ENCODE assay signal across 8 cellular contexts in genomic region chr4:155954118-155954503, GRCh38. TPM values are rescaled to one million over a fixed set of nuclear protein-coding genes. Genes with fewer than 3 reads are reported as not detected.
DNase-seq lines count a peak whose midpoint lies in the region; ATAC-seq and TF ChIP-seq lines count a peak whose summit lies in the region.

No MANE protein-coding gene starts in this region.

- WGBS in HUES64: 87% methylated on average over 8 of the region's 8 CpGs

- peak overlapping the region; percentile 88; the same call in 1 of the 2 replicates for H3K9ac ChIP-seq in HUES64 (ENCODE audit: low read depth, low read length)

- H3K36me3 ChIP-seq in HUES64 (ENCODE audit: insufficient read depth, low read length) (no peaks in the 10 kb centered on the region), mucosa of descending colon (ENCODE audit: low read depth) (no peaks in the 10 kb centered on the region)

- H3K9me3 ChIP-seq in HUES64 (ENCODE audit: insufficient read depth, low read depth, low read length) (no peaks in the 10 kb centered on the region), mucosa of descending colon (no peaks in the 10 kb centered on the region)

- H3K4me3 ChIP-seq in HUES64 (ENCODE audit: low read length) (peak overlapping the region; percentile 72), cardiac fibroblast (replicated peaks in 1 of 2; ENCODE audit: low read depth in 2 of 2, low read length in 2 of 2) (peak overlapping the region; percentile 70 to 72), mucosa of descending colon (peak overlapping the region; percentile 58)

- H3K4me1 ChIP-seq in HUES64 (ENCODE audit: insufficient read depth, low read length) (no peaks in the 10 kb centered on the region), mucosa of descending colon (ENCODE audit: low read depth) (peaks cover 10% of the 10 kb centered on the region)

- TF ChIP-seq CTCF in 22Rv1 (IDR thresholded peaks at IDR 0.05) (no peak), cardiac fibroblast (IDR thresholded peaks at IDR 0.05; ENCODE audit: low read depth, low read length) (no peak), mucosa of descending colon (IDR thresholded peaks at IDR 0.05) (no peak)

- H3K27me3 ChIP-seq in HUES64 (ENCODE audit: insufficient read depth, low read length): no peaks in the 10 kb centered on the region

- peak overlapping the region; percentile 61 for H3K27ac ChIP-seq in 22Rv1
- no peak overlapping the region for H3K27ac ChIP-seq in HUES64 (ENCODE audit: low read depth, low read length)

- no peak for ATAC-seq in mucosa of descending colon
- ATAC-seq in HG02852 (IDR thresholded peaks at IDR 0.05; ENCODE audit: unreplicated experiment): no peak

- DNase-seq in cardiac fibroblast (ENCODE audit: low read depth in 2 of 2): no peak
- peak in 1 of 3 donors; percentile 50 for DNase-seq in mucosa of descending colon
- DNase-seq in NCI-H187 (lab: John Stamatoyannopoulos, UW): no peak
- no peak for DNase-seq in COLO668 (lab: John Stamatoyannopoulos, UW; ENCODE audit: unreplicated experiment)
- DNase-seq in NCI-H2196 treated with DMSO at 0.1 percent for 48 hours (lab: John Stamatoyannopoulos, UW; ENCODE audit: unreplicated experiment): no peak

- intact Hi-C loops in mucosa of descending colon (cut with DNase I, micrococcal nuclease): loop anchor here (10.0 kb wide), 2 partner anchors 139 to 539 kb away; no protein-coding TSS in a partner anchor

RNA-seq across cellular contexts. Expression of gene CTSO, which starts 0.4 kb away (rescaled TPM):
- 1.9 TPM for polyA plus RNA-seq in HUES64 (2013, experiment 1 of 2)
- polyA plus RNA-seq in HUES64 (2013, experiment 2 of 2): 2.6 TPM
- 10 to 100 TPM; 16.3 to 19.0 (median 18.7) TPM for total RNA-seq in mucosa of descending colon

RNA-seq across cellular contexts. Expression of gene TDO2, which starts 50.6 kb away (rescaled TPM):
- 0.25 TPM for polyA plus RNA-seq in HUES64 (2013, experiment 1 of 2)
- 0.51 TPM for polyA plus RNA-seq in HUES64 (2013, experiment 2 of 2)
- under 1 TPM; 0.35 to 0.70 (median 0.58) TPM for total RNA-seq in mucosa of descending colon
